ENCODE assay signal across 1 cellular context in the genomic region with DNA sequence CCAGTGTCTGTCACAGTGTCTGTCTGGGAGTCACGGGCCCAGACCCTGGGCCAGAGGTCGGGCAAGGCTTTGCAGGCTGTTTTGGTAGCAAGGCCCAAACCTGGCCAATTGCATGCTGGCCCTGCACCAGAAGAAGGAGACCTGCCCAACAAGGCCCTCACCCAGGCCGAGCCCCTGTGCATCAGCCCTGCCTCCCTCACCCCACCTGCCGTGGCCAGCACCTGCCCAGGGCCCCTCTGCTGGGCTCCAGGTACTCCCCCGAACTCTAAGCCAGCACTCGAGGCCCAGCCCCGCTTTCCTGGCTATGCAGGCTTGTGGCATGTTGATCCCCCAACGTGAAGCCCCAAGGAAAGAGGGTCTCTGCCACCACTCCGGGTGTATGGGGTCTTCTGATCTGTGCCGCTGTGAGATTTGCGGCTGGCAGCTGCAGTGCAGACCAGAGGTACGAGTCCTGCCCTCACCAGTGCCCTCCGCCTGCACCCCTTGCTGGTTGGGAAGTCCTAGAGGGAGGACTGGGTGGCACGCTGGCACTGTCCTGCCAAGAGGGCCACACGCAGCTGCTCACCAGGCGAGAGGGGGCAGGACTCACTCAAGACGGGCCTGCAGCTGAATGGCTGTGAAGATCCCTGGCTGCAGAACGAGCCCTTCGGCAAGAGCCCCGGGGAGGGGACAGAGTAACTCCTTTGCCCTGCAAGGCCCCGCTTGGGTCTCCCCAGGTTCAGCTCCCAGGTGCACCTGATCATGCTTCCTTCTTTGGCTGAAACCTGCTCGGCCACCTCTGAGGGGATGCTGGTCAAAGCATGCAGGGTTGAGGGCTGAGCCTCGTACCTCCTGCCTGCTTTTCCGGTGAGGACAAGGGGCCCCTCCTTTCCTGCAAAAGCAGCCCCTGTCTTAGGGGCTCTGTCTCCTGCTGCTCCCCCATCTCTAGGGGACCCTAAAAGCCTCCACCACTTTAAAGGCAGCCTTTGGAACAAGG.
TF ChIP-seq lines count a peak whose summit lies in the region.

No MANE protein-coding gene starts in this region.

TF ChIP-seq in K562, 482 proteins besides CTCF, POLR2A, EP300 and RAD21 (continued from another document):
- TF ChIP-seq, protein P1, sequence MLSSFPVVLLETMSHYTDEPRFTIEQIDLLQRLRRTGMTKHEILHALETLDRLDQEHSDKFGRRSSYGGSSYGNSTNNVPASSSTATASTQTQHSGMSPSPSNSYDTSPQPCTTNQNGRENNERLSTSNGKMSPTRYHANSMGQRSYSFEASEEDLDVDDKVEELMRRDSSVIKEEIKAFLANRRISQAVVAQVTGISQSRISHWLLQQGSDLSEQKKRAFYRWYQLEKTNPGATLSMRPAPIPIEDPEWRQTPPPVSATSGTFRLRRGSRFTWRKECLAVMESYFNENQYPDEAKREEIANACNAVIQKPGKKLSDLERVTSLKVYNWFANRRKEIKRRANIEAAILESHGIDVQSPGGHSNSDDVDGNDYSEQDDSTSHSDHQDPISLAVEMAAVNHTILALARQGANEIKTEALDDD (IDR thresholded peaks at IDR 0.05) = no peak
- TF ChIP-seq CBFB (CRISPR knock-in tag; IDR thresholded peaks at IDR 0.05) (no peak), EZH2 (IDR thresholded peaks at IDR 0.05; ENCODE audit: borderline replicate concordance, low read depth, low read length) (peak; percentile 70; the same call in 1 of the 2 replicates), HMG20B (CRISPR knock-in tag; IDR thresholded peaks at IDR 0.05) (no peak), ZNF12 (CRISPR knock-in tag; IDR thresholded peaks at IDR 0.05) (no peak), SP1 (CRISPR knock-in tag; IDR thresholded peaks at IDR 0.05) (no peak), TBP (optimal IDR thresholded peaks at IDR 0.05; ENCODE audit: low read depth, low read length) (peak; percentile 13), DMBX1 (CRISPR knock-in tag; IDR thresholded peaks at IDR 0.05; ENCODE audit: borderline replicate concordance) (no peak), TCF7L2 (IDR thresholded peaks at IDR 0.05; ENCODE audit: low read depth, low read length) (no peak), POLR2H (tag; IDR thresholded peaks at IDR 0.05; ENCODE audit: low read depth) (no peak), PRPF4 (IDR thresholded peaks at IDR 0.05; ENCODE audit: insufficient read depth, low read depth, low read length, poor library complexity, severe bottlenecking) (no peak), ELF4 (CRISPR knock-in tag; IDR thresholded peaks at IDR 0.05) (no peak), TEAD4 (IDR thresholded peaks at IDR 0.05; ENCODE audit: low read length) (no peak), TEAD4 (CRISPR knock-in tag; IDR thresholded peaks at IDR 0.05; ENCODE audit: borderline replicate concordance) (no peak), MECOM (CRISPR knock-in tag; IDR thresholded peaks at IDR 0.05) (no peak), ZNF589 (CRISPR knock-in tag; IDR thresholded peaks at IDR 0.05; ENCODE audit: low read depth) (no peak), POLR2AphosphoS5 (IDR thresholded peaks at IDR 0.05; ENCODE audit: control insufficient read depth, insufficient read depth, low read depth, low read length) (no peak), ZNF140 (CRISPR knock-in tag; IDR thresholded peaks at IDR 0.05) (no peak), ZNF324 (CRISPR knock-in tag; IDR thresholded peaks at IDR 0.05) (no peak), PHF20 (IDR thresholded peaks at IDR 0.05; ENCODE audit: partially characterized antibody) (no peak), TAF15 (IDR thresholded peaks at IDR 0.05; ENCODE audit: low read depth, low read length) (no peak), KLF16 (IDR thresholded peaks at IDR 0.05) (no peak), ARID1B (IDR thresholded peaks at IDR 0.05) (no peak), ZNF232 (CRISPR knock-in tag; IDR thresholded peaks at IDR 0.05) (no peak), NFE2 (IDR thresholded peaks at IDR 0.05; ENCODE audit: low read depth) (no peak)
- TF ChIP-seq, protein P2, sequence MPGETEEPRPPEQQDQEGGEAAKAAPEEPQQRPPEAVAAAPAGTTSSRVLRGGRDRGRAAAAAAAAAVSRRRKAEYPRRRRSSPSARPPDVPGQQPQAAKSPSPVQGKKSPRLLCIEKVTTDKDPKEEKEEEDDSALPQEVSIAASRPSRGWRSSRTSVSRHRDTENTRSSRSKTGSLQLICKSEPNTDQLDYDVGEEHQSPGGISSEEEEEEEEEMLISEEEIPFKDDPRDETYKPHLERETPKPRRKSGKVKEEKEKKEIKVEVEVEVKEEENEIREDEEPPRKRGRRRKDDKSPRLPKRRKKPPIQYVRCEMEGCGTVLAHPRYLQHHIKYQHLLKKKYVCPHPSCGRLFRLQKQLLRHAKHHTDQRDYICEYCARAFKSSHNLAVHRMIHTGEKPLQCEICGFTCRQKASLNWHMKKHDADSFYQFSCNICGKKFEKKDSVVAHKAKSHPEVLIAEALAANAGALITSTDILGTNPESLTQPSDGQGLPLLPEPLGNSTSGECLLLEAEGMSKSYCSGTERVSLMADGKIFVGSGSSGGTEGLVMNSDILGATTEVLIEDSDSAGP (CRISPR knock-in tag; IDR thresholded peaks at IDR 0.05) = no peak
- TF ChIP-seq, protein P3, sequence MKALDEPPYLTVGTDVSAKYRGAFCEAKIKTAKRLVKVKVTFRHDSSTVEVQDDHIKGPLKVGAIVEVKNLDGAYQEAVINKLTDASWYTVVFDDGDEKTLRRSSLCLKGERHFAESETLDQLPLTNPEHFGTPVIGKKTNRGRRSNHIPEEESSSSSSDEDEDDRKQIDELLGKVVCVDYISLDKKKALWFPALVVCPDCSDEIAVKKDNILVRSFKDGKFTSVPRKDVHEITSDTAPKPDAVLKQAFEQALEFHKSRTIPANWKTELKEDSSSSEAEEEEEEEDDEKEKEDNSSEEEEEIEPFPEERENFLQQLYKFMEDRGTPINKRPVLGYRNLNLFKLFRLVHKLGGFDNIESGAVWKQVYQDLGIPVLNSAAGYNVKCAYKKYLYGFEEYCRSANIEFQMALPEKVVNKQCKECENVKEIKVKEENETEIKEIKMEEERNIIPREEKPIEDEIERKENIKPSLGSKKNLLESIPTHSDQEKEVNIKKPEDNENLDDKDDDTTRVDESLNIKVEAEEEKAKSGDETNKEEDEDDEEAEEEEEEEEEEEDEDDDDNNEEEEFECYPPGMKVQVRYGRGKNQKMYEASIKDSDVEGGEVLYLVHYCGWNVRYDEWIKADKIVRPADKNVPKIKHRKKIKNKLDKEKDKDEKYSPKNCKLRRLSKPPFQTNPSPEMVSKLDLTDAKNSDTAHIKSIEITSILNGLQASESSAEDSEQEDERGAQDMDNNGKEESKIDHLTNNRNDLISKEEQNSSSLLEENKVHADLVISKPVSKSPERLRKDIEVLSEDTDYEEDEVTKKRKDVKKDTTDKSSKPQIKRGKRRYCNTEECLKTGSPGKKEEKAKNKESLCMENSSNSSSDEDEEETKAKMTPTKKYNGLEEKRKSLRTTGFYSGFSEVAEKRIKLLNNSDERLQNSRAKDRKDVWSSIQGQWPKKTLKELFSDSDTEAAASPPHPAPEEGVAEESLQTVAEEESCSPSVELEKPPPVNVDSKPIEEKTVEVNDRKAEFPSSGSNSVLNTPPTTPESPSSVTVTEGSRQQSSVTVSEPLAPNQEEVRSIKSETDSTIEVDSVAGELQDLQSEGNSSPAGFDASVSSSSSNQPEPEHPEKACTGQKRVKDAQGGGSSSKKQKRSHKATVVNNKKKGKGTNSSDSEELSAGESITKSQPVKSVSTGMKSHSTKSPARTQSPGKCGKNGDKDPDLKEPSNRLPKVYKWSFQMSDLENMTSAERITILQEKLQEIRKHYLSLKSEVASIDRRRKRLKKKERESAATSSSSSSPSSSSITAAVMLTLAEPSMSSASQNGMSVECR (CRISPR knock-in tag; IDR thresholded peaks at IDR 0.05) = no peak
- TF ChIP-seq, protein P4, sequence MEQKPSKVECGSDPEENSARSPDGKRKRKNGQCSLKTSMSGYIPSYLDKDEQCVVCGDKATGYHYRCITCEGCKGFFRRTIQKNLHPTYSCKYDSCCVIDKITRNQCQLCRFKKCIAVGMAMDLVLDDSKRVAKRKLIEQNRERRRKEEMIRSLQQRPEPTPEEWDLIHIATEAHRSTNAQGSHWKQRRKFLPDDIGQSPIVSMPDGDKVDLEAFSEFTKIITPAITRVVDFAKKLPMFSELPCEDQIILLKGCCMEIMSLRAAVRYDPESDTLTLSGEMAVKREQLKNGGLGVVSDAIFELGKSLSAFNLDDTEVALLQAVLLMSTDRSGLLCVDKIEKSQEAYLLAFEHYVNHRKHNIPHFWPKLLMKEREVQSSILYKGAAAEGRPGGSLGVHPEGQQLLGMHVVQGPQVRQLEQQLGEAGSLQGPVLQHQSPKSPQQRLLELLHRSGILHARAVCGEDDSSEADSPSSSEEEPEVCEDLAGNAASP (IDR thresholded peaks at IDR 0.05) = no peak
- TF ChIP-seq, protein P5, sequence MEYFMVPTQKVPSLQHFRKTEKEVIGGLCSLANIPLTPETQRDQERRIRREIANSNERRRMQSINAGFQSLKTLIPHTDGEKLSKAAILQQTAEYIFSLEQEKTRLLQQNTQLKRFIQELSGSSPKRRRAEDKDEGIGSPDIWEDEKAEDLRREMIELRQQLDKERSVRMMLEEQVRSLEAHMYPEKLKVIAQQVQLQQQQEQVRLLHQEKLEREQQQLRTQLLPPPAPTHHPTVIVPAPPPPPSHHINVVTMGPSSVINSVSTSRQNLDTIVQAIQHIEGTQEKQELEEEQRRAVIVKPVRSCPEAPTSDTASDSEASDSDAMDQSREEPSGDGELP (CRISPR knock-in tag; IDR thresholded peaks at IDR 0.05; ENCODE audit: borderline replicate concordance) = no peak
TF ChIP-seq in K562: peak in this region for 13.
